Comparison of ENCODE assay signal across 1 cellular context in genomic region chr6:2124260-2124709, GRCh38.
TF ChIP-seq lines count a peak whose summit lies in the region.

No MANE protein-coding gene starts in this region.

TF ChIP-seq in HEK293, 187 proteins besides CTCF, POLR2A, EP300 and RAD21 (continued from another document):
- TF ChIP-seq, protein P1, sequence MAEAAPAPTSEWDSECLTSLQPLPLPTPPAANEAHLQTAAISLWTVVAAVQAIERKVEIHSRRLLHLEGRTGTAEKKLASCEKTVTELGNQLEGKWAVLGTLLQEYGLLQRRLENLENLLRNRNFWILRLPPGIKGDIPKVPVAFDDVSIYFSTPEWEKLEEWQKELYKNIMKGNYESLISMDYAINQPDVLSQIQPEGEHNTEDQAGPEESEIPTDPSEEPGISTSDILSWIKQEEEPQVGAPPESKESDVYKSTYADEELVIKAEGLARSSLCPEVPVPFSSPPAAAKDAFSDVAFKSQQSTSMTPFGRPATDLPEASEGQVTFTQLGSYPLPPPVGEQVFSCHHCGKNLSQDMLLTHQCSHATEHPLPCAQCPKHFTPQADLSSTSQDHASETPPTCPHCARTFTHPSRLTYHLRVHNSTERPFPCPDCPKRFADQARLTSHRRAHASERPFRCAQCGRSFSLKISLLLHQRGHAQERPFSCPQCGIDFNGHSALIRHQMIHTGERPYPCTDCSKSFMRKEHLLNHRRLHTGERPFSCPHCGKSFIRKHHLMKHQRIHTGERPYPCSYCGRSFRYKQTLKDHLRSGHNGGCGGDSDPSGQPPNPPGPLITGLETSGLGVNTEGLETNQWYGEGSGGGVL (tag by site-specific recombination; IDR thresholded peaks at IDR 0.05) = no peak
- TF ChIP-seq ZNF221 (tag by site-specific recombination; IDR thresholded peaks at IDR 0.05; ENCODE audit: borderline replicate concordance) (no peak), ZNF302 (tag by site-specific recombination; IDR thresholded peaks at IDR 0.05; ENCODE audit: low read depth) (no peak), ZNF19 (tag by site-specific recombination; IDR thresholded peaks at IDR 0.05; ENCODE audit: low read depth) (no peak), ZNF660 (tag by site-specific recombination; IDR thresholded peaks at IDR 0.05) (no peak), ZNF239 (tag by site-specific recombination; IDR thresholded peaks at IDR 0.05) (no peak), ZNF623 (tag by site-specific recombination; IDR thresholded peaks at IDR 0.05) (no peak), ZNF549 (tag by site-specific recombination; IDR thresholded peaks at IDR 0.05) (no peak), YY1 (tag by site-specific recombination; IDR thresholded peaks at IDR 0.05) (no peak), ZNF677 (tag by site-specific recombination; IDR thresholded peaks at IDR 0.05) (no peak), ZBTB17 (tag by site-specific recombination; IDR thresholded peaks at IDR 0.05) (no peak), ZFP69B (tag by site-specific recombination; IDR thresholded peaks at IDR 0.05) (0 out of 2 replicates have a peak, but pooled peaks have one; percentile 39)
- TF ChIP-seq, protein P2, sequence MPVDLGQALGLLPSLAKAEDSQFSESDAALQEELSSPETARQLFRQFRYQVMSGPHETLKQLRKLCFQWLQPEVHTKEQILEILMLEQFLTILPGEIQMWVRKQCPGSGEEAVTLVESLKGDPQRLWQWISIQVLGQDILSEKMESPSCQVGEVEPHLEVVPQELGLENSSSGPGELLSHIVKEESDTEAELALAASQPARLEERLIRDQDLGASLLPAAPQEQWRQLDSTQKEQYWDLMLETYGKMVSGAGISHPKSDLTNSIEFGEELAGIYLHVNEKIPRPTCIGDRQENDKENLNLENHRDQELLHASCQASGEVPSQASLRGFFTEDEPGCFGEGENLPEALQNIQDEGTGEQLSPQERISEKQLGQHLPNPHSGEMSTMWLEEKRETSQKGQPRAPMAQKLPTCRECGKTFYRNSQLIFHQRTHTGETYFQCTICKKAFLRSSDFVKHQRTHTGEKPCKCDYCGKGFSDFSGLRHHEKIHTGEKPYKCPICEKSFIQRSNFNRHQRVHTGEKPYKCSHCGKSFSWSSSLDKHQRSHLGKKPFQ (tag by site-specific recombination; IDR thresholded peaks at IDR 0.05) = no peak
TF ChIP-seq in HEK293: peak in this region for 19.
